Comparison of ENCODE assay signal across 20 cellular contexts in genomic region chr1:163090321-163090945, GRCh38. TPM values are rescaled to one million over a fixed set of nuclear protein-coding genes. Genes with fewer than 3 reads are reported as not detected.
DNase-seq lines count a peak whose midpoint lies in the region; ATAC-seq and TF ChIP-seq lines count a peak whose summit lies in the region.
"Had no signal": no experiment of that assay in that cellular context is flagged by ENCODE, and none has a peak within 500 bp of the region (broad histone marks: within the 10 kb centered on the region; RNA-seq: fewer than 3 reads in every experiment).

No MANE protein-coding gene starts in this region.

- H3K9me2 ChIP-seq in PC-3 (replicated peaks; ENCODE audit: low read length): no peaks in the 10 kb centered on the region

- H3K36me3 ChIP-seq in PC-3 (ENCODE audit: low read depth, low read length) (no peaks in the 10 kb centered on the region), colonic mucosa (no peaks in the 10 kb centered on the region)
- no peaks in the 10 kb centered on the region for H3K36me3 ChIP-seq in effector memory CD4-positive, alpha-beta T cell (ENCODE audit: control insufficient read depth, insufficient read depth, low read length)
- H3K36me3 ChIP-seq: gastroesophageal sphincter, uterus had no signal

- DNase-seq in DMS53 (lab: John Stamatoyannopoulos, UW) (peak; percentile 55), PC-3 (peak; percentile 80), choroid plexus epithelial cell (ENCODE audit: low read depth) (peak; percentile 79), kidney glomerular epithelial cell (lab: John Stamatoyannopoulos, UW) (peak; percentile 68), colonic mucosa (no peak), AG20443 (ENCODE audit: low spot score) (no peak), GM19240 (ENCODE audit: insufficient read length, low spot score) (no peak)
- DNase-seq in effector memory CD4-positive, alpha-beta T cell: no peak
- DNase-seq: activated CD8-positive, alpha-beta T cell treated with anti-CD3 and anti-CD28 coated beads for 36 hours; anterior cingulate cortex; NCI-H1436 treated with DMSO at 0.1 percent for 48 hours; NCI-H510A treated with DMSO at 0.1 percent for 48 hours; nephron progenitor cell; stimulated activated CD4-positive, alpha-beta T cell treated with anti-CD3 and anti-CD28 coated beads, Interleukin-15, amount 100 ng/mL, for 24 hours; stimulated activated naive CD8-positive, alpha-beta T cell treated with anti-CD3 and anti-CD28 coated beads, Interleukin-15, amount 100 ng/mL, for 72 hours; uterus had no signal

- BruUV-seq in PC-3 (replicated peaks; lab: Mats Ljungman, UMichigan): no TSS peak

- CTCF ChIA-PET in PC-3 (lab: Charles Lee): interaction anchor here (1.3 kb wide), 1 partner anchor 22 kb away, joined by 3 read pairs; the partner anchor contains the start of gene RGS4

- peaks cover 33% of the 10 kb centered on the region for H3K4me1 ChIP-seq in PC-3 (ENCODE audit: insufficient read depth, low read length)
- H3K4me1 ChIP-seq in colonic mucosa: no peaks in the 10 kb centered on the region
- H3K4me1 ChIP-seq in effector memory CD4-positive, alpha-beta T cell (ENCODE audit: control insufficient read depth, insufficient read depth, low read length, poor library complexity, severe bottlenecking): no peaks in the 10 kb centered on the region

- peak overlapping the region; percentile 72 for H3K4me2 ChIP-seq in PC-3 (ENCODE audit: low read length)
- H3K4me2 ChIP-seq: KMS-11 had no signal

- TF ChIP-seq CTCF in PC-3 (conservative IDR thresholded peaks at IDR 0.05; ENCODE audit: low read depth, low read length) (no peak), choroid plexus epithelial cell (conservative IDR thresholded peaks at IDR 0.05; ENCODE audit: low read depth, low read length) (no peak), colonic mucosa (IDR thresholded peaks at IDR 0.05) (no peak)

- no peaks in the 10 kb centered on the region for H3K9me3 ChIP-seq in PC-3 (ENCODE audit: low read length)
- H3K9me3 ChIP-seq in colonic mucosa: no peaks in the 10 kb centered on the region
- H3K9me3 ChIP-seq in effector memory CD4-positive, alpha-beta T cell (ENCODE audit: control insufficient read depth, low read length): no peaks in the 10 kb centered on the region
- H3K9me3 ChIP-seq: gastroesophageal sphincter, uterus had no signal

- H3K9ac ChIP-seq in PC-3 (ENCODE audit: low read length) (0 out of 2 replicates have a peak overlapping the region, but pooled peaks have one; percentile 2), colonic mucosa (ENCODE audit: low read depth in 2 of 2, low read length in 2 of 2) (no peak overlapping the region)
- H3K9ac ChIP-seq: KMS-11 had no signal

- POLR2A ChIA-PET in PC-3 (lab: Charles Lee; ENCODE audit: unreplicated experiment): interaction anchor here (0.5 to 0.6 kb wide), 2 partner anchors 784 to 1924 kb away, joined by 3 read pairs; partner anchors contain the start of gene PPOX

- no peaks in the 10 kb centered on the region for H3F3A ChIP-seq in PC-3 (ENCODE audit: low read length, unreplicated experiment)

- H4K20me1 ChIP-seq in PC-3 (ENCODE audit: low read length): no peaks in the 10 kb centered on the region

- peak; percentile 93 for ATAC-seq in PC-3
- ATAC-seq: activated CD8-positive, alpha-beta T cell treated with anti-CD3 and anti-CD28 coated beads for 36 hours; gastroesophageal sphincter; stimulated activated naive CD8-positive, alpha-beta T cell treated with anti-CD3 and anti-CD28 coated beads, Interleukin-15, amount 100 ng/mL, for 72 hours had no signal

- H3K4me3 ChIP-seq in PC-3 (ENCODE audit: low read length) (no peak overlapping the region), choroid plexus epithelial cell (ENCODE audit: low read depth, low read length) (no peak overlapping the region), colonic mucosa (no peak overlapping the region)
- H3K4me3 ChIP-seq in effector memory CD4-positive, alpha-beta T cell (ENCODE audit: insufficient read depth, low read depth, low read length, poor library complexity, severe bottlenecking): no peak overlapping the region
- H3K4me3 ChIP-seq: gastroesophageal sphincter, uterus had no signal

- H3K27ac ChIP-seq in PC-3 (ENCODE audit: low read length) (peak overlapping the region; percentile 47), colonic mucosa (no peak overlapping the region)
- H3K27ac ChIP-seq in effector memory CD4-positive, alpha-beta T cell (ENCODE audit: insufficient read depth, low read length, poor library complexity, severe bottlenecking): no peak overlapping the region
- H3K27ac ChIP-seq: gastroesophageal sphincter, KMS-11, uterus, VCaP had no signal

- H3K79me2 ChIP-seq in PC-3 (ENCODE audit: low read length): no peaks in the 10 kb centered on the region

- H2AFZ ChIP-seq in PC-3 (ENCODE audit: low read length): peak overlapping the region; percentile 40

- intact Hi-C loops in PC-3 (cut with micrococcal nuclease) (loop anchor here (5.0 kb wide), 1 partner anchor 72 kb away; no protein-coding TSS in a partner anchor), colonic mucosa (cut with DNase I) (no loop called here)

- H3K27me3 ChIP-seq in PC-3 (ENCODE audit: low read length) (no peaks in the 10 kb centered on the region), colonic mucosa (no peaks in the 10 kb centered on the region)
- H3K27me3 ChIP-seq in effector memory CD4-positive, alpha-beta T cell (replicated peaks; ENCODE audit: control insufficient read depth, insufficient read depth, low read length, poor library complexity, severe bottlenecking): no peaks in the 10 kb centered on the region
- H3K27me3 ChIP-seq: gastroesophageal sphincter, uterus had no signal

RNA-seq across cellular contexts. Expression of gene RGS4, which starts 21.3 kb away (rescaled TPM):
- total RNA-seq in PC-3 (2014; rRNA removed) (6.0 and 16.6 TPM in 2 replicates), colonic mucosa (1 to 10 TPM in 1 of 2 donors, under 1 TPM in 1; 0.37 to 1.9 TPM)
- total RNA-seq: activated CD8-positive, alpha-beta T cell treated with anti-CD3 and anti-CD28 coated beads for 36 hours; B cell had no signal

Comparison
In these comparisons a context has a peak if more than half of its experiments do, and no peak if none do; other contexts are left out.
1. DNase-seq: peak in DMS53 (single experiment), PC-3 (single experiment), choroid plexus epithelial cell (single experiment) and kidney glomerular epithelial cell (single experiment); none in colonic mucosa (single experiment), AG20443 (single experiment), GM19240 (single experiment) and effector memory CD4-positive, alpha-beta T cell (0 of 3).